ENCODE assay signal across 9 cellular contexts in the genomic region with DNA sequence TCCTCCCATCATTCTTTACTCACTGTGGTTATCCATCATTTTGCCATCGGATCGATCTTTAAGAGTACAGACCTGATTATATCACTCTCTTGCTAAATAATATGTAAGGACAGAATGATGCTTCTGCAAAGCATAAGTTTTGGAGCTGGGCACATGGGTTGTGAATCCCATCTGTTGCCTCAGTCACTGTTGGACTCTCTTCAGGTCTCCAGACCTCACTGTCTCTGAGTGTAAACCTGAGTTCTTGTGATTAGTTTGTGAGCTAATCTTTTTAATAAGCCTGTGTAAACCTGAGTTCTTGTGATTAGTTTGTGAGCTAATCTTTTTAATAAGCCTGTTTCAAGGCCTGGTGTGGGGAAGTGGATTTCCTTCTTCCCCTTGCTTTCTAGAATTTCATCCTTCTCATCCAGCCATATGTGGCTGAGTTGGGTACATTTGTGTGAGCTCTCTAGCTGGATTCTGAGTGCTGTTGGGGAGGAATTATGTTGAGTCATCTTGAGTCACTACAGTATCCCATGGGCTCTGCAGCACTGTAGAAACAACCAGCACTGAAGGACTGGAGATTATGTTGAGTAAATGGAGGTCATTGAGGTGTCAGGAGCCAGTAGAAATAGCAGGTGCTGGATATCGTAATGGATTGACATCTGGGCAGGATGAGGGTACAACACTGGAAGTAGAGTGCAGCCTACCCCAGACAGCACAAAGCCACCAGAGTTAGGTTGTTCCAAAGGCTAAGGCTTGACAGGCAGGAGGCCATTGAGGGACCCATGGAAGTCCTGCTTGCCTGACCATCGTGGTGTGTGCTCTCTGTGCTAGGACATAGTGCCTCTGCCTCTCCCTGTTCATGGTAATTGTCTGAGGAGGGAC.
A peak's percentile ranks its signal among the peaks of the same experiment; 100 is the strongest.
DNase-seq lines count a peak whose midpoint lies in the region; ATAC-seq, FAIRE-seq and TF ChIP-seq lines count a peak whose summit lies in the region.
"Had no signal": no experiment of that assay in that cellular context is flagged by ENCODE, and none has a peak within 500 bp of the region (broad histone marks: within the 10 kb centered on the region; RNA-seq: fewer than 3 reads in every experiment).

No MANE protein-coding gene starts in this region.

- H3K4me3 ChIP-seq in AG09309 (ENCODE audit: control insufficient read depth, low read depth, low read length) (no peak overlapping the region), astrocyte of the cerebellum (ENCODE audit: low read depth, low read length) (no peak overlapping the region)

- TF ChIP-seq CTCF in AG09309 (IDR thresholded peaks at IDR 0.05; ENCODE audit: control insufficient read depth, insufficient read depth, low read depth, low read length, missing control alignments): no peak
- no peak for TF ChIP-seq CTCF in astrocyte of the cerebellum (IDR thresholded peaks at IDR 0.05; ENCODE audit: low read depth, low read length, missing control alignments)

- peak; percentile 59 for DNase-seq in AG09309 (ENCODE audit: low read depth)
- peak; percentile 66 for DNase-seq in HTR-8/SVneo (ENCODE audit: insufficient read length, low spot score)
- peak; percentile 53 for DNase-seq in astrocyte of the cerebellum (ENCODE audit: low read depth)
- DNase-seq in kidney tubule cell (ENCODE audit: low spot score): peak; percentile 81
- DNase-seq in activated CD8-positive, alpha-beta memory T cell treated with anti-CD3 and anti-CD28 coated beads for 24 hours: no peak
- DNase-seq in stimulated activated CD4-positive, alpha-beta T cell treated with anti-CD3 and anti-CD28 coated beads, Interleukin-4, amount 100 ng/mL, for 24 hours: no peak
- DNase-seq in NK-92 treated with Interleukin-12 subunit alpha and Interleukin-12 subunit beta, amount 100 ng/mL, for 24 hours (lab: John Stamatoyannopoulos, UW): no peak

- in situ Hi-C loops in astrocyte of the cerebellum (cut with HindIII; ENCODE audit: low sequenced_read_pairs): no loop called here

- FAIRE-seq in HTR-8/SVneo (lab: Jason Lieb, UNC): no peak

- ATAC-seq in GM19328 (IDR thresholded peaks at IDR 0.05; ENCODE audit: unreplicated experiment): no peak
- ATAC-seq: left lobe of liver had no signal

Comparison
In these comparisons a context has a peak if more than half of its experiments do, and no peak if none do; other contexts are left out.
1. DNase-seq: peak in AG09309 (single experiment), HTR-8/SVneo (single experiment), astrocyte of the cerebellum (single experiment) and kidney tubule cell (single experiment); none in activated CD8-positive, alpha-beta memory T cell treated with anti-CD3 and anti-CD28 coated beads for 24 hours (single experiment), stimulated activated CD4-positive, alpha-beta T cell treated with anti-CD3 and anti-CD28 coated beads, Interleukin-4, amount 100 ng/mL, for 24 hours (single experiment) and NK-92 treated with Interleukin-12 subunit alpha and Interleukin-12 subunit beta, amount 100 ng/mL, for 24 hours (single experiment).